Comparison of ENCODE assay signal across 22 cellular contexts in genomic region chr19:14394167-14394566, GRCh38. TPM values are rescaled to one million over a fixed set of nuclear protein-coding genes. Genes with fewer than 3 reads are reported as not detected.
DNase-seq lines count a peak whose midpoint lies in the region; ATAC-seq, FAIRE-seq and TF ChIP-seq lines count a peak whose summit lies in the region.
"Had no signal": no experiment of that assay in that cellular context is flagged by ENCODE, and none has a peak within 500 bp of the region (broad histone marks: within the 10 kb centered on the region; RNA-seq: fewer than 3 reads in every experiment).

No MANE protein-coding gene starts in this region.

- H3K36me3 ChIP-seq in CD8-positive, alpha-beta T cell (ENCODE audit: insufficient read depth, low read length) = peaks cover 47% of the 10 kb centered on the region
- H3K36me3 ChIP-seq in K562 (ENCODE audit: control insufficient read depth, insufficient read depth, low read length) (peaks cover 72% of the 10 kb centered on the region; the same call in 2 of the 3 replicates), aorta (ENCODE audit: control insufficient read depth in 1 of 2, insufficient read depth in 2 of 2, low read length in 1 of 2) (peaks cover 3 to 11% of the 10 kb centered on the region in 2 donors), kidney (ENCODE audit: control insufficient read depth in 1 of 2, insufficient read depth in 2 of 2, low read length in 2 of 2) (peaks cover 0 to 7% of the 10 kb centered on the region in 2 donors)

- in situ Hi-C loops in K562 (cut with MboI) = no loop called here

- peaks cover 7% of the 10 kb centered on the region; the same call in 1 of the 2 replicates for H4K20me1 ChIP-seq in K562 (replicated peaks; ENCODE audit: control insufficient read depth, insufficient read depth, low read length)

- TF ChIP-seq CTCF in CD8-positive, alpha-beta T cell (IDR thresholded peaks at IDR 0.05) = no peak
- TF ChIP-seq CTCF in K562 (IDR thresholded peaks at IDR 0.05 in 2 of 3, conservative IDR thresholded peaks at IDR 0.05 in 1 of 3; ENCODE audit: insufficient read depth in 2 of 3, low read depth in 1 of 3, low read length in 3 of 3) (no peak), kidney (IDR thresholded peaks at IDR 0.05; ENCODE audit: borderline replicate concordance, extremely low read depth, insufficient read depth) (no peak)

- TF ChIP-seq POLR2A in GM18505 (IDR thresholded peaks at IDR 0.05; ENCODE audit: borderline replicate concordance, extremely low read depth, insufficient read depth, insufficient read length) (peak; percentile 32), K562 (conservative IDR thresholded peaks at IDR 0.05) (no peak)

- H3K9me3 Mint-ChIP-seq in CD8-positive, alpha-beta T cell = no peaks in the 10 kb centered on the region
- H3K9me3 Mint-ChIP-seq in natural killer cell treated with Interleukin-12 subunit alpha and Interleukin-12 subunit beta and Interleukin-15 and Interleukin-18, amount 100 ng/mL, for 72 hours = no peaks in the 10 kb centered on the region

- H2AFZ ChIP-seq in K562 (ENCODE audit: low read depth, low read length) = no peak overlapping the region

- FAIRE-seq in K562 (lab: Jason Lieb, UNC) (no peak), kidney (lab: Jason Lieb, UNC) (no peak)
- FAIRE-seq: GM12878, HTR-8/SVneo had no signal

- no peaks in the 10 kb centered on the region for H3K79me2 ChIP-seq in K562 (ENCODE audit: control insufficient read depth, insufficient read depth, low read length)

- no peak for TF ChIP-seq RAD21 in K562 (CRISPR knock-in tag; conservative IDR thresholded peaks at IDR 0.05 in 1 of 2, IDR thresholded peaks at IDR 0.05 in 1 of 2)

- peaks cover 78% of the 10 kb centered on the region for H3K36me3 Mint-ChIP-seq in CD8-positive, alpha-beta T cell
- H3K36me3 Mint-ChIP-seq in natural killer cell treated with Interleukin-12 subunit alpha and Interleukin-12 subunit beta and Interleukin-15 and Interleukin-18, amount 100 ng/mL, for 72 hours = peaks cover 18% of the 10 kb centered on the region

- 79% methylated on average over 7 of the region's 9 CpGs for WGBS in K562 (ENCODE audit: insufficient coverage, low coverage, missing lambda C conversion rate)
- WGBS in aorta, 2 donors = 78 to 84% methylated on average over 9 of the region's 9 CpGs

- no peak overlapping the region for H3K4me3 Mint-ChIP-seq in CD8-positive, alpha-beta T cell
- H3K4me3 Mint-ChIP-seq in natural killer cell treated with Interleukin-12 subunit alpha and Interleukin-12 subunit beta and Interleukin-15 and Interleukin-18, amount 100 ng/mL, for 72 hours = no peak overlapping the region

- peaks cover 4% of the 10 kb centered on the region for H3K9me1 ChIP-seq in K562 (ENCODE audit: control insufficient read depth, insufficient read depth, low read length)

- H3K27me3 Mint-ChIP-seq in CD8-positive, alpha-beta T cell (ENCODE audit: low read depth) = no peaks in the 10 kb centered on the region
- H3K27me3 Mint-ChIP-seq in natural killer cell treated with Interleukin-12 subunit alpha and Interleukin-12 subunit beta and Interleukin-15 and Interleukin-18, amount 100 ng/mL, for 72 hours = no peaks in the 10 kb centered on the region

- peak overlapping the region; percentile 62 for H3K27ac Mint-ChIP-seq in CD8-positive, alpha-beta T cell
- peak overlapping the region; percentile 66 to 84 for H3K27ac Mint-ChIP-seq in natural killer cell treated with Interleukin-12 subunit alpha and Interleukin-12 subunit beta and Interleukin-15 and Interleukin-18, amount 100 ng/mL, for 72 hours

- H3K4me1 Mint-ChIP-seq in CD8-positive, alpha-beta T cell (ENCODE audit: low read depth) = peaks cover 6% of the 10 kb centered on the region
- peaks cover 8 to 23% of the 10 kb centered on the region in 2 donors for H3K4me1 Mint-ChIP-seq in natural killer cell treated with Interleukin-12 subunit alpha and Interleukin-12 subunit beta and Interleukin-15 and Interleukin-18, amount 100 ng/mL, for 72 hours (ENCODE audit: low read depth in 2 of 2)

- no TSS peak for BruUV-seq in K562 (replicated peaks; lab: Mats Ljungman, UMichigan)

- H3K4me2 ChIP-seq in K562 (ENCODE audit: insufficient read depth, low read length) = no peak overlapping the region

- H3K9ac ChIP-seq in K562 (ENCODE audit: insufficient read depth in 1 of 2, low read depth in 2 of 2, low read length in 2 of 2) = 0 out of 4 replicates have a peak overlapping the region, but pooled peaks of 1 of the 2 experiments have one; percentile 1
- H3K9ac ChIP-seq in kidney (ENCODE audit: low read length in 2 of 2) = no peak overlapping the region

- no peaks in the 10 kb centered on the region for H3K27me3 ChIP-seq in CD8-positive, alpha-beta T cell (ENCODE audit: insufficient read depth, low read length)
- no peaks in the 10 kb centered on the region for H3K27me3 ChIP-seq in K562 (ENCODE audit: control insufficient read depth in 2 of 2, insufficient read depth in 2 of 2, low read length in 2 of 2)
- H3K27me3 ChIP-seq in aorta (ENCODE audit: control insufficient read depth in 1 of 2, insufficient read depth in 2 of 2, low read length in 1 of 2) = no peaks in the 10 kb centered on the region
- H3K27me3 ChIP-seq: ascending aorta had no signal

- peak; percentile 8 for ATAC-seq in CD8-positive, alpha-beta T cell
- ATAC-seq in GM18505 (IDR thresholded peaks at IDR 0.05; ENCODE audit: unreplicated experiment) (no peak), K562 (no peak), aorta (ENCODE audit: low FRiP score) (no peak)
- ATAC-seq in natural killer cell treated with Interleukin-12 subunit alpha and Interleukin-12 subunit beta and Interleukin-15 and Interleukin-18, amount 100 ng/mL, for 72 hours = peak; percentile 3 to 14
- ATAC-seq: activated CD4-positive, CD25-positive, alpha-beta regulatory T cell treated with anti-CD3 and anti-CD28 coated beads, Interleukin-2, amount 50 U/mL, for 24 hours; GM12878 had no signal

- CTCF ChIA-PET in CD8-positive, alpha-beta T cell (lab: Charles Lee) = interaction anchor here (1.0 to 2.9 kb wide), 2 partner anchors 11 to 43 kb away, joined by 3 to 11 read pairs; no protein-coding TSS in a partner anchor
- CTCF ChIA-PET in K562 (lab: Yijun Ruan, JAX; ENCODE audit: low intra/inter-chr PET ratio) = no interaction called here

- no peak for DNase-seq in CD8-positive, alpha-beta T cell
- DNase-seq in K562 (ENCODE audit: extremely low read depth in 1 of 4, low spot score in 3 of 4) (no peak), aorta (no peak), kidney (no peak), anterior cingulate cortex (lab: John Stamatoyannopoulos, UW) (no peak)
- DNase-seq in natural killer cell treated with Interleukin-12 subunit alpha and Interleukin-12 subunit beta and Interleukin-15 and Interleukin-18, amount 100 ng/mL, for 72 hours (ENCODE audit: low spot score) = no peak
- DNase-seq: caudate nucleus, COR-L47, dermis blood vessel endothelial cell, DMS79 treated with DMSO at 0.1 percent for 48 hours, MV-4-11, NCI-H1694, psoas muscle, SHP77 treated with DMSO at 0.1 percent for 48 hours, SW 1271 had no signal

- intact Hi-C loops in CD8-positive, alpha-beta T cell (cut with DNase I, micrococcal nuclease) = no loop called here
- intact Hi-C loops in K562 (cut with micrococcal nuclease) = no loop called here
- intact Hi-C loops in aorta (cut with DNase I) = no loop called here
- intact Hi-C loops in kidney (cut with DNase I) = no loop called here

- H3K4me3 ChIP-seq in CD8-positive, alpha-beta T cell (ENCODE audit: low read depth, low read length) = no peak overlapping the region
- H3K4me3 ChIP-seq in K562 = no peak overlapping the region
- H3K4me3 ChIP-seq in aorta (ENCODE audit: low read length in 2 of 2) = no peak overlapping the region
- H3K4me3 ChIP-seq in kidney (ENCODE audit: low read length in 2 of 2) = no peak overlapping the region
- H3K4me3 ChIP-seq: ascending aorta, GM12878, HAP-1, psoas muscle, thoracic aorta had no signal

- H3K9me3 ChIP-seq in CD8-positive, alpha-beta T cell (ENCODE audit: low read length) = no peaks in the 10 kb centered on the region
- H3K9me3 ChIP-seq in K562 (replicated peaks; ENCODE audit: control insufficient read depth, insufficient read depth, low read depth, low read length) (no peaks in the 10 kb centered on the region), aorta (ENCODE audit: control insufficient read depth, low read length) (no peaks in the 10 kb centered on the region), kidney (ENCODE audit: control insufficient read depth in 1 of 2, low read length in 2 of 2) (no peaks in the 10 kb centered on the region)
- H3K9me3 ChIP-seq: ascending aorta, HAP-1, psoas muscle, thoracic aorta had no signal

- no peak for TF ChIP-seq EP300 in K562 (IDR thresholded peaks at IDR 0.05; ENCODE audit: low read length)

- POLR2A ChIA-PET in CD8-positive, alpha-beta T cell (lab: Charles Lee) = no interaction called here
- POLR2A ChIA-PET in K562 (lab: Yijun Ruan, JAX) = interaction anchor here (3.3 kb wide), 1 partner anchor 11 kb away, joined by 24 read pairs; no protein-coding TSS in a partner anchor

- H3K4me1 ChIP-seq in CD8-positive, alpha-beta T cell (ENCODE audit: insufficient read depth, low read length) = no peaks in the 10 kb centered on the region
- H3K4me1 ChIP-seq in K562 (replicated peaks in 1 of 2; ENCODE audit: control insufficient read depth in 2 of 2, insufficient read depth in 2 of 2, low read length in 2 of 2) (peaks cover 0 to 8% of the 10 kb centered on the region in 2 experiments; a peak in 3 of 5 replicates), aorta (ENCODE audit: control insufficient read depth in 1 of 2, insufficient read depth in 2 of 2, low read length in 2 of 2) (no peaks in the 10 kb centered on the region), kidney (ENCODE audit: control insufficient read depth in 1 of 2, insufficient read depth in 1 of 2, low read depth in 1 of 2, low read length in 2 of 2) (no peaks in the 10 kb centered on the region)
- H3K4me1 ChIP-seq: ascending aorta, HAP-1, psoas muscle had no signal

- no peak overlapping the region for H3K27ac ChIP-seq in CD8-positive, alpha-beta T cell (ENCODE audit: low read depth, low read length)
- H3K27ac ChIP-seq in K562 (ENCODE audit: extremely low read depth, low read depth, low read length) (no peak overlapping the region), aorta (ENCODE audit: low read depth in 1 of 2, low read length in 2 of 2) (no peak overlapping the region), kidney (ENCODE audit: low read depth in 2 of 2, low read length in 2 of 2) (no peak overlapping the region)
- H3K27ac ChIP-seq: ascending aorta, psoas muscle had no signal

RNA-seq across cellular contexts. Expression of gene ADGRE5, which starts 12.9 kb away (rescaled TPM):
- total RNA-seq in CD8-positive, alpha-beta T cell = 100 to 1,000 TPM; 822 to 834 TPM
- total RNA-seq in K562 (2011; cell fraction: chromatin; rRNA removed; ENCODE audit: low replicate concordance) = 133 and 378 TPM in 2 replicates
- total RNA-seq in K562 (2011; cell fraction: nucleolus; rRNA removed) = 188 and 218 TPM in 2 replicates
- 153 and 170 TPM in 2 replicates for total RNA-seq in K562 (2011; cell fraction: nucleoplasm; rRNA removed)
- 31.1 and 34.2 TPM in 2 replicates for total RNA-seq in K562 (2014; rRNA removed)
- total RNA-seq in K562 (2014; rRNA removed; fragmentation: Illumina TruSeq; extraction: Trizol) = 8.3 and 10.0 TPM in 2 replicates
- total RNA-seq in K562 (2015; rRNA removed; fragmentation: Illumina TruSeq; extraction: Trizol) = 11.4 and 11.9 TPM in 2 replicates
- total RNA-seq in K562 (2021) = 58.2 and 68.9 TPM in 2 replicates
- polyA plus RNA-seq in K562 (2011; rRNA removed) = 15.6 and 30.7 TPM in 2 replicates
- 15.4 and 18.5 TPM in 2 replicates for polyA plus RNA-seq in K562 (2011; cell fraction: cytosol; rRNA removed)
- 97.7 and 167 TPM in 2 replicates for polyA plus RNA-seq in K562 (2011; cell fraction: nucleus; rRNA removed)
- 50.5 and 78.5 TPM in 2 replicates for polyA plus RNA-seq in K562 (2012)
- polyA plus RNA-seq in K562 (2014; fragmentation: Illumina TruSeq; extraction: Trizol) = 32.2 and 45.4 TPM in 2 replicates
- 1 to 10 TPM; 2.5 to 3.1 TPM for polyA plus RNA-seq in K562 (2014; fragmentation: Nextera tagmentation; extraction: Ambion mirVana)
- polyA plus RNA-seq in K562 (2014; rRNA removed) = 28.2 and 35.7 TPM in 2 replicates
- polyA minus RNA-seq in K562 (2011; rRNA and poly(A)+ RNA removed) = 22.6 and 23.8 TPM in 2 replicates
- 20.7 and 23.5 TPM in 2 replicates for polyA minus RNA-seq in K562 (2011; cell fraction: cytosol; rRNA and poly(A)+ RNA removed)
- polyA minus RNA-seq in K562 (2011; cell fraction: nucleus; rRNA and poly(A)+ RNA removed) = 38.5 and 43.3 TPM in 2 replicates
- 100 to 1,000 TPM; 348 to 798 TPM for total RNA-seq in natural killer cell treated with Interleukin-12 subunit alpha and Interleukin-12 subunit beta and Interleukin-15 and Interleukin-18, amount 100 ng/mL, for 72 hours
- total RNA-seq in aorta = 100 to 1,000 TPM; 158 to 337 TPM
- 10 to 100 TPM; 38.6 to 92.7 TPM for polyA plus RNA-seq in aorta
- total RNA-seq in kidney = 100 TPM
- polyA plus RNA-seq in kidney (ENCODE audit: insufficient read depth, low read depth, low replicate concordance) = 16.0 TPM

RNA-seq across cellular contexts. Expression of gene DDX39A, which starts 25.0 kb away (rescaled TPM):
- total RNA-seq in CD8-positive, alpha-beta T cell = 100 to 1,000 TPM; 342 to 372 TPM
- total RNA-seq in K562 (2011; cell fraction: chromatin; rRNA removed; ENCODE audit: low replicate concordance) = 212 and 603 TPM in 2 replicates
- 468 and 513 TPM in 2 replicates for total RNA-seq in K562 (2011; cell fraction: nucleolus; rRNA removed)
- total RNA-seq in K562 (2011; cell fraction: nucleoplasm; rRNA removed) = 227 and 308 TPM in 2 replicates
- total RNA-seq in K562 (2014; rRNA removed) (239 and 284 TPM in 2 replicates), K562 (2014; rRNA removed; fragmentation: Illumina TruSeq; extraction: Trizol) (75.4 and 90.3 TPM in 2 replicates), K562 (2015; rRNA removed; fragmentation: Illumina TruSeq; extraction: Trizol) (163 and 166 TPM in 2 replicates), K562 (2021) (244 and 249 TPM in 2 replicates), aorta (10 to 100 TPM; 45.0 to 49.5 TPM), kidney (53.8 TPM)
- polyA plus RNA-seq in K562 (2011; rRNA removed) (120 and 136 TPM in 2 replicates), K562 (2014; fragmentation: Illumina TruSeq; extraction: Trizol) (140 and 177 TPM in 2 replicates), K562 (2014; fragmentation: Nextera tagmentation; extraction: Ambion mirVana) (100 to 1,000 TPM; 188 to 230 TPM), K562 (2014; rRNA removed) (239 and 250 TPM in 2 replicates), aorta (10 to 100 TPM; 28.5 to 98.7 TPM), kidney (ENCODE audit: insufficient read depth, low read depth, low replicate concordance) (35.6 TPM)
- 104 and 196 TPM in 2 replicates for polyA plus RNA-seq in K562 (2011; cell fraction: cytosol; rRNA removed)
- 938 and 1,011 TPM in 2 replicates for polyA plus RNA-seq in K562 (2011; cell fraction: nucleus; rRNA removed)
- polyA plus RNA-seq in K562 (2012) = 261 and 285 TPM in 2 replicates
- 62.7 and 99.1 TPM in 2 replicates for polyA minus RNA-seq in K562 (2011; rRNA and poly(A)+ RNA removed)
- polyA minus RNA-seq in K562 (2011; cell fraction: cytosol; rRNA and poly(A)+ RNA removed) = 83.0 and 99.1 TPM in 2 replicates
- 152 and 185 TPM in 2 replicates for polyA minus RNA-seq in K562 (2011; cell fraction: nucleus; rRNA and poly(A)+ RNA removed)
- 100 to 1,000 TPM; 225 to 449 TPM for total RNA-seq in natural killer cell treated with Interleukin-12 subunit alpha and Interleukin-12 subunit beta and Interleukin-15 and Interleukin-18, amount 100 ng/mL, for 72 hours

RNA-seq across cellular contexts. Expression of gene PKN1, which starts 38.9 kb away (rescaled TPM):
- total RNA-seq in CD8-positive, alpha-beta T cell = 100 to 1,000 TPM; 152 to 158 TPM
- 22.5 and 89.0 TPM in 2 replicates for total RNA-seq in K562 (2011; cell fraction: chromatin; rRNA removed; ENCODE audit: low replicate concordance)
- 76.9 and 79.6 TPM in 2 replicates for total RNA-seq in K562 (2011; cell fraction: nucleolus; rRNA removed)
- total RNA-seq in K562 (2011; cell fraction: nucleoplasm; rRNA removed) = 33.7 and 45.6 TPM in 2 replicates
- total RNA-seq in K562 (2014; rRNA removed) (108 and 133 TPM in 2 replicates), K562 (2014; rRNA removed; fragmentation: Illumina TruSeq; extraction: Trizol) (25.8 and 37.3 TPM in 2 replicates), K562 (2015; rRNA removed; fragmentation: Illumina TruSeq; extraction: Trizol) (75.0 and 80.6 TPM in 2 replicates), K562 (2021) (222 and 228 TPM in 2 replicates), aorta (100 to 1,000 TPM; 106 to 112 TPM), kidney (103 TPM)
- polyA plus RNA-seq in K562 (2011; rRNA removed) (52.1 and 63.7 TPM in 2 replicates), K562 (2014; fragmentation: Illumina TruSeq; extraction: Trizol) (77.5 and 97.5 TPM in 2 replicates), K562 (2014; fragmentation: Nextera tagmentation; extraction: Ambion mirVana) (under 1 TPM; 0.30 to 0.57 TPM), K562 (2014; rRNA removed) (97.3 and 108 TPM in 2 replicates), aorta (10 to 100 TPM; 38.7 to 68.1 TPM), kidney (ENCODE audit: insufficient read depth, low read depth, low replicate concordance) (67.7 TPM)
- 66.1 and 116 TPM in 2 replicates for polyA plus RNA-seq in K562 (2011; cell fraction: cytosol; rRNA removed)
- 105 and 144 TPM in 2 replicates for polyA plus RNA-seq in K562 (2011; cell fraction: nucleus; rRNA removed)
- polyA plus RNA-seq in K562 (2012) = 160 and 186 TPM in 2 replicates
- polyA minus RNA-seq in K562 (2011; rRNA and poly(A)+ RNA removed) = 37.3 and 59.9 TPM in 2 replicates
- 93.0 and 105 TPM in 2 replicates for polyA minus RNA-seq in K562 (2011; cell fraction: cytosol; rRNA and poly(A)+ RNA removed)
- polyA minus RNA-seq in K562 (2011; cell fraction: nucleus; rRNA and poly(A)+ RNA removed) = 25.6 and 39.1 TPM in 2 replicates
- 100 to 1,000 TPM; 140 to 160 TPM for total RNA-seq in natural killer cell treated with Interleukin-12 subunit alpha and Interleukin-12 subunit beta and Interleukin-15 and Interleukin-18, amount 100 ng/mL, for 72 hours

Comparison
In these comparisons a context has a peak if more than half of its experiments do, and no peak if none do; other contexts are left out.
1. ATAC-seq: peak in CD8-positive, alpha-beta T cell (single experiment) and natural killer cell treated with Interleukin-12 subunit alpha and Interleukin-12 subunit beta and Interleukin-15 and Interleukin-18, amount 100 ng/mL, for 72 hours (2 of 2); none in GM18505 (single experiment), K562 (single experiment) and aorta (single experiment).